In genomic region chr18:76922107-76922506, GRCh38 we compare ENCODE assay signal across 8 cellular contexts.
DNase-seq lines count a peak whose midpoint lies in the region; ATAC-seq and TF ChIP-seq lines count a peak whose summit lies in the region.

No MANE protein-coding gene starts in this region.

- H3K27ac Mint-ChIP-seq in activated CD8-positive, alpha-beta memory T cell treated with anti-CD3 and anti-CD28 coated beads, Interleukin-2, amount 10 ng/mL, durations not matched to agents 7 days and 5 days = no peak overlapping the region
- H3K27ac Mint-ChIP-seq in neural crest cell (ENCODE audit: unreplicated experiment) = peak overlapping the region; percentile 24

- no peaks in the 10 kb centered on the region for H3K9me3 ChIP-seq in esophagus muscularis mucosa

- H3K36me3 ChIP-seq in esophagus muscularis mucosa = peaks cover 39 to 81% (median 71%) of the 10 kb centered on the region in 4 donors

- H3K27me3 ChIP-seq in esophagus muscularis mucosa = no peaks in the 10 kb centered on the region

- peaks cover 16% of the 10 kb centered on the region for H3K36me3 Mint-ChIP-seq in activated CD8-positive, alpha-beta memory T cell treated with anti-CD3 and anti-CD28 coated beads, Interleukin-2, amount 10 ng/mL, durations not matched to agents 7 days and 5 days
- H3K36me3 Mint-ChIP-seq in neural crest cell (ENCODE audit: low read depth) = peaks cover 20% of the 10 kb centered on the region

- DNase-seq in Ammon's horn (ENCODE audit: low spot score) = peak; percentile 92
- DNase-seq in NCI-H2196 treated with DMSO at 0.1 percent for 48 hours (lab: John Stamatoyannopoulos, UW; ENCODE audit: unreplicated experiment) = peak; percentile 53
- peak; percentile 58 for DNase-seq in activated CD8-positive, alpha-beta memory T cell treated with anti-CD3 and anti-CD28 coated beads, Interleukin-2, amount 10 ng/mL, durations not matched to agents 7 days and 5 days
- DNase-seq in esophagus muscularis mucosa (ENCODE audit: extremely low spot score) = no peak
- DNase-seq in neural crest cell (ENCODE audit: low read depth, low spot score) = peak; percentile 40
- DNase-seq in NOMO-1 (lab: John Stamatoyannopoulos, UW; ENCODE audit: unreplicated experiment in 2 of 2) = no peak

- H3K4me3 ChIP-seq in esophagus muscularis mucosa = no peak overlapping the region

- no peak for TF ChIP-seq EP300 in esophagus muscularis mucosa (IDR thresholded peaks at IDR 0.05)

- 47% methylated on average over 10 of the region's 10 CpGs for WGBS in esophagus muscularis mucosa

- no peak for TF ChIP-seq POLR2A in esophagus muscularis mucosa (IDR thresholded peaks at IDR 0.05; ENCODE audit: low read depth)

- ATAC-seq in GM18868 (IDR thresholded peaks at IDR 0.05; ENCODE audit: unreplicated experiment) = peak; percentile 100
- peak; percentile 97 for ATAC-seq in HG03066 (IDR thresholded peaks at IDR 0.05; ENCODE audit: low read depth, unreplicated experiment)
- ATAC-seq in activated CD8-positive, alpha-beta memory T cell treated with anti-CD3 and anti-CD28 coated beads, Interleukin-2, amount 10 ng/mL, durations not matched to agents 7 days and 5 days = peak; percentile 97

- peak; percentile 24 to 46 (median 39) for TF ChIP-seq CTCF in esophagus muscularis mucosa (IDR thresholded peaks at IDR 0.05)
- peak; percentile 72 for TF ChIP-seq CTCF in neural crest cell (conservative IDR thresholded peaks at IDR 0.05)

- no peaks in the 10 kb centered on the region for H3K9me3 Mint-ChIP-seq in activated CD8-positive, alpha-beta memory T cell treated with anti-CD3 and anti-CD28 coated beads, Interleukin-2, amount 10 ng/mL, durations not matched to agents 7 days and 5 days (ENCODE audit: low read depth)
- no peaks in the 10 kb centered on the region for H3K9me3 Mint-ChIP-seq in neural crest cell

- CTCF ChIA-PET in activated CD8-positive, alpha-beta memory T cell treated with anti-CD3 and anti-CD28 coated beads, Interleukin-2, amount 10 ng/mL, durations not matched to agents 7 days and 5 days (lab: Charles Lee) = interaction anchor here (0.6 to 4.6 kb wide), 9 partner anchors 9 to 133 kb away, joined by 3 to 46 read pairs (median 4); no protein-coding TSS in a partner anchor

- intact Hi-C loops in esophagus muscularis mucosa (cut with DNase I) = no loop called here

- H3K27ac ChIP-seq in esophagus muscularis mucosa (replicated peaks in 1 of 4) = no peak overlapping the region

- H3K4me1 ChIP-seq in esophagus muscularis mucosa = peaks cover 0 to 4% (median 0%) of the 10 kb centered on the region in 4 donors

- H3K4me1 Mint-ChIP-seq in activated CD8-positive, alpha-beta memory T cell treated with anti-CD3 and anti-CD28 coated beads, Interleukin-2, amount 10 ng/mL, durations not matched to agents 7 days and 5 days = peaks cover 5% of the 10 kb centered on the region
- H3K4me1 Mint-ChIP-seq in neural crest cell = peaks cover 6% of the 10 kb centered on the region

- H3K27me3 Mint-ChIP-seq in activated CD8-positive, alpha-beta memory T cell treated with anti-CD3 and anti-CD28 coated beads, Interleukin-2, amount 10 ng/mL, durations not matched to agents 7 days and 5 days = no peaks in the 10 kb centered on the region
- H3K27me3 Mint-ChIP-seq in neural crest cell (ENCODE audit: low read depth) = no peaks in the 10 kb centered on the region

- no peak overlapping the region for H3K4me3 Mint-ChIP-seq in activated CD8-positive, alpha-beta memory T cell treated with anti-CD3 and anti-CD28 coated beads, Interleukin-2, amount 10 ng/mL, durations not matched to agents 7 days and 5 days
- no peak overlapping the region for H3K4me3 Mint-ChIP-seq in neural crest cell

Comparison
In these comparisons a context has a peak if more than half of its experiments do, and no peak if none do; other contexts are left out.
1. DNase-seq: peak in Ammon's horn (single experiment), NCI-H2196 treated with DMSO at 0.1 percent for 48 hours (single experiment), activated CD8-positive, alpha-beta memory T cell treated with anti-CD3 and anti-CD28 coated beads, Interleukin-2, amount 10 ng/mL, durations not matched to agents 7 days and 5 days (single experiment) and neural crest cell (single experiment); none in esophagus muscularis mucosa (single experiment) and NOMO-1 (0 of 2).
2. Peak in every context shown above with its lines, with median percentiles within 50 percentile points of each other: ATAC-seq.